ENCODE assay signal across 1 cellular context in the genomic region with DNA sequence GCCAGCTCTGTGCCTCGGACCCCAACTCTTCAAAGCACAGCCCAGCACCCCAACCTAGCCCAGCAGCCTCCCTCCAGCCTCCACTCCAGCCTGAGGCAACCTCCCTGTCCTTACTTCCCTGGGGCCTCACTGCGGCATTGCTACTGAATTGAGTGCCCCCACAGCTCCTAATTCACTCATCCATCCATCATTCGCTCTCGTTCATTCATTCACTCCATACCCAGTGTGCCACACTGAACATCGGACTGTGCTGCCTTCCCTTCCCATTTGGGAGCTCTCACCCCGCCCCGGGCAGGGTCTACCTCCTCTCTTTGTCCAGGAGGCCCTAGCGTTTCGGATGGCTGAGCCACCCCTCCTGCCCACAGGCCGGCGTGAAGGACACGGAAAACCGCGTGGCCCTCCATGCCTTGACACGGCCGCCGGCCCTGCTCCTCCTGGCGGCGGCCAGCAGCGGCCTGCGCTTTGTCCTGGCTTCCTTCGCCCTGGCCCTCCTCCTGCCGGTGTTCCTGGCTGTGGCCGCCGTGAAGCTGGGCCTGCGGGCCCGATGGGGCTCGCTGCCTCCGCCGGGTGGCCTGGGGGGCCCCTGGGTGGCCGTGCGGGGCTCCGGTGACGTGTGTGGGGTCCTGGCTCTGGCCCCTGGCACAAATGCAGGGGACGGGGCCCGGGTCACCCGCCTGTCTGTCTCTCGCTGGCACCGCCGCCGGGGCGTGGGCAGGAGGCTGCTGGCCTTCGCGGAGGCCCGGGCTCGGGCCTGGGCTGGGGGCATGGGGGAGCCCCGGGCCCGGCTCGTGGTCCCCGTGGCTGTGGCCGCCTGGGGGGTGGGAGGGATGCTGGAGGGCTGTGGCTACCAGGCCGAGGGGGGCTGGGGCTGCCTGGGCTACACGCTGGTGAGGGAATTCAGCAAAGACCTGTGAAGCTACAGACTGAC.
TF ChIP-seq lines count a peak whose summit lies in the region.

No MANE protein-coding gene starts in this region.

TF ChIP-seq in GM23338, 12 proteins besides CTCF, POLR2A, EP300 and RAD21:
- TF ChIP-seq ZNF331 (CRISPR knock-in tag; IDR thresholded peaks at IDR 0.05; ENCODE audit: low read depth) (no peak), REST (IDR thresholded peaks at IDR 0.05; ENCODE audit: unreplicated experiment) (no peak), EZH2phosphoT487 (IDR thresholded peaks at IDR 0.05; ENCODE audit: unreplicated experiment) (no peak), CREB1 (CRISPR knock-in tag; IDR thresholded peaks at IDR 0.05; ENCODE audit: low read depth) (no peak), NANOG (IDR thresholded peaks at IDR 0.05; ENCODE audit: borderline replicate concordance) (no peak)
